In the genomic region with DNA sequence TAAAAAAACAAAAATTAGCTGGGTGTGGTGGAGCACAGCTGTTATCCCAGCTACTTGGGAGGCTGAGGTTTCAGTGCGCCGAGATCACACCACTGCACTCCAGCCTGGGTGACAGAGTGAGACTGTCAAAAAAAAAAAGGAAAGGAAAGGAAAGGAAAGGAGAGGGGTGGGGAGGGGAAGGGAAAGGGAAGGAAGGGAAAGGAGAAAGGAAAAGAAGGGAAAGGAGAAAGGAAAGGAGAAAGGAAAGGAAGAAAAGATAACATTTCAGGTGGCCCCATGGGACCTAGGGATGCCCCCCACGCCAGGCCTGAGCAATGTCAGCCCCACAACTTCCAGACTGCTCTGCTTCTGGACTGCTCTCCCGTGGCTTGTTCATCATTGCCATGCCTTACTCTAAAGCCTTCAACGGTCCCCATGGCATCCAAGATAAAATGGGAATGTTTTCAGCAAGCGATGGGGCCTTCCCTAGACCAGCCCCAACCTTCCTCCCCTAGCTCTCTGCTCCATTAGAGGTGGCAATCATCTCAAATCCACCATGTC, we compare ENCODE assay signal across 1 cellular context.
TF ChIP-seq lines count a peak whose summit lies in the region.

No MANE protein-coding gene starts in this region.

TF ChIP-seq in HepG2, 621 proteins besides CTCF, POLR2A, EP300 and RAD21:
- TF ChIP-seq HNRNPK (IDR thresholded peaks at IDR 0.05; ENCODE audit: low read depth, low read length, poor library complexity, severe bottlenecking) (peak; percentile 90), PCBP2 (optimal IDR thresholded peaks at IDR 0.05; ENCODE audit: low read depth, low read length, poor library complexity, severe bottlenecking) (peak; percentile 72), ZNF709 (CRISPR knock-in tag; IDR thresholded peaks at IDR 0.05) (no peak)
